In the genomic region with DNA sequence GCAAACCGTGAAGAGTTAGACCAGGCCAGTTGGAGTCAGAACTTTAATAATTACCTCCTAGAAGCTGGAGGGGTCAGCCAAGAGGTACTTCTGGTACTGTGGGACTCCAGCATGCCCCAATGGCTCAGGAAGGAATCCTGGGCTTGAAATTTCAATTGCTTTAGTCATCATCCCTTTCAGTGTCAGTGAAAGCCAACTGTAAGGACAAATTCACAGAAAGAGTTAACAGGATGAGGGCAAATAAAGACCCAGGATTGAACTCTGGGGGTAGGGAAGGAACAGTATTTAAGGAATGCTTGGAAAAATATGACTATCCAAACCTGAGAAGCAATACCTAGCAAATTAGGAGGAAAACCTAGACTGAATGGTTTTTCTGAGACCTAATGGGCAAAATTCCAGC, we compare ENCODE assay signal across 12 cellular contexts.
A peak's percentile ranks its signal among the peaks of the same experiment; 100 is the strongest.
DNase-seq lines count a peak whose midpoint lies in the region; ATAC-seq and TF ChIP-seq lines count a peak whose summit lies in the region.
"Had no signal": no experiment of that assay in that cellular context is flagged by ENCODE, and none has a peak within 500 bp of the region (broad histone marks: within the 10 kb centered on the region; RNA-seq: fewer than 3 reads in every experiment).

No MANE protein-coding gene starts in this region.

- H3K56ac ChIP-seq in mesendoderm (ENCODE audit: low read length) = no peak overlapping the region

- no peak for TF ChIP-seq CTCF in Calu3 (IDR thresholded peaks at IDR 0.05; ENCODE audit: unreplicated experiment)
- no peak for TF ChIP-seq CTCF in gastroesophageal sphincter (IDR thresholded peaks at IDR 0.05)

- TF ChIP-seq POLR2A in gastroesophageal sphincter (IDR thresholded peaks at IDR 0.05) = no peak

- H3K27me3 Mint-ChIP-seq in Calu3 (ENCODE audit: unreplicated experiment) = no peaks in the 10 kb centered on the region

- ATAC-seq in GM18907 (IDR thresholded peaks at IDR 0.05; ENCODE audit: unreplicated experiment) (no peak), gastroesophageal sphincter (no peak)

- WGBS in mesendoderm (ENCODE audit: extremely low coverage, insufficient coverage, low lambda C conversion rate) = 100% methylated on average over 1 of the region's 1 CpG
- 46% methylated on average over 1 of the region's 1 CpG; no CpG with 5 or more reads in 1 of the 2 donors for WGBS in gastroesophageal sphincter (ENCODE audit: low coverage in 1 of 2), 2 donors

- H2BK5ac ChIP-seq in mesendoderm (ENCODE audit: low read length) = no peak overlapping the region

- no peak overlapping the region for H3K4me3 ChIP-seq in mesendoderm (ENCODE audit: low read length)
- H3K4me3 ChIP-seq in gastroesophageal sphincter = no peak overlapping the region
- H3K4me3 ChIP-seq: HAP-1 had no signal

- no peak overlapping the region for H4K5ac ChIP-seq in mesendoderm (ENCODE audit: low read length)

- H3K36me3 ChIP-seq in mesendoderm (ENCODE audit: control insufficient read depth, insufficient read depth, low read length) (no peaks in the 10 kb centered on the region), gastroesophageal sphincter (no peaks in the 10 kb centered on the region)
- H3K36me3 ChIP-seq: HAP-1 had no signal

- peak overlapping the region; percentile 78 for H2BK15ac ChIP-seq in mesendoderm (replicated peaks; ENCODE audit: low read depth)

- CTCF ChIA-PET in Calu3 (lab: Charles Lee) = interaction anchor here (0.9 to 1.2 kb wide), 2 partner anchors 736 to 757 kb away, joined by 3 read pairs; no protein-coding TSS in a partner anchor

- no peak for TF ChIP-seq EP300 in gastroesophageal sphincter (IDR thresholded peaks at IDR 0.05)

- H3K79me2 ChIP-seq in mesendoderm (ENCODE audit: control insufficient read depth, insufficient read depth, low read length) = no peaks in the 10 kb centered on the region

- no peak overlapping the region for H3K23ac ChIP-seq in mesendoderm (ENCODE audit: low read length)

- H3K79me1 ChIP-seq in mesendoderm (ENCODE audit: low read length) = no peaks in the 10 kb centered on the region

- intact Hi-C loops in Calu3 (cut with micrococcal nuclease; ENCODE audit: unreplicated experiment) = loop anchor here (2.0 to 10.0 kb wide), 7 partner anchors 185 to 755 kb away; a partner anchor contains a TSS

- H3K9me3 Mint-ChIP-seq in Calu3 (ENCODE audit: low read depth, unreplicated experiment) = peaks cover 7% of the 10 kb centered on the region

- BruUV-seq in Calu3 (replicated peaks; lab: Mats Ljungman, UMichigan) = no TSS peak

- H3K4me1 ChIP-seq in mesendoderm (ENCODE audit: control insufficient read depth, low read depth, low read length) (peaks cover 2% of the 10 kb centered on the region), gastroesophageal sphincter (peaks cover 0 to 6% (median 0%) of the 10 kb centered on the region in 3 donors)
- H3K4me1 ChIP-seq: HAP-1 had no signal

- H3K4ac ChIP-seq in mesendoderm (ENCODE audit: low read depth, low read length) = no peak overlapping the region

- no peak overlapping the region for H4K8ac ChIP-seq in mesendoderm (ENCODE audit: low read depth, low read length)

- no peak overlapping the region for H3K9ac ChIP-seq in mesendoderm (ENCODE audit: low read length)

- DNase-seq in Calu3 = peak; percentile 44
- DNase-seq in NCI-H69 (lab: John Stamatoyannopoulos, UW) = peak; percentile 4
- peak; percentile 24 for DNase-seq in epidermal melanocyte (ENCODE audit: insufficient read length, low spot score)
- DNase-seq in mesendoderm = peak; percentile 95
- DNase-seq in NCI-H2107 (lab: John Stamatoyannopoulos, UW) = no peak
- no peak for DNase-seq in NK-92 (lab: John Stamatoyannopoulos, UW; ENCODE audit: unreplicated experiment)
- DNase-seq: activated naive CD4-positive, alpha-beta T cell; KG1; kidney had no signal

- no peaks in the 10 kb centered on the region for H3K36me3 Mint-ChIP-seq in Calu3 (ENCODE audit: insufficient read depth, unreplicated experiment)

- H2AK5ac ChIP-seq in mesendoderm (ENCODE audit: low read length) = no peak overlapping the region

- H3K27ac Mint-ChIP-seq in Calu3 (ENCODE audit: unreplicated experiment) = peak overlapping the region; percentile 10

- H3K9me3 ChIP-seq in gastroesophageal sphincter = peaks cover 0 to 6% (median 0%) of the 10 kb centered on the region in 3 donors
- H3K9me3 ChIP-seq: HAP-1 had no signal

- H3K4me3 Mint-ChIP-seq in Calu3 (ENCODE audit: low read depth, unreplicated experiment) = no peak overlapping the region

- no peak overlapping the region for H3K18ac ChIP-seq in mesendoderm (ENCODE audit: low read length)

- H2BK120ac ChIP-seq in mesendoderm (ENCODE audit: low read depth, low read length) = no peak overlapping the region

- H3K27ac ChIP-seq in mesendoderm (ENCODE audit: low read depth, low read length) (no peak overlapping the region), gastroesophageal sphincter (no peak overlapping the region)

- H3K27me3 ChIP-seq in mesendoderm (ENCODE audit: insufficient read depth, low read length, poor library complexity) (no peaks in the 10 kb centered on the region), gastroesophageal sphincter (no peaks in the 10 kb centered on the region)

- H3K4me1 Mint-ChIP-seq in Calu3 (ENCODE audit: low read depth, unreplicated experiment) = peaks cover 30% of the 10 kb centered on the region

- no peak overlapping the region for H3K4me2 ChIP-seq in mesendoderm (ENCODE audit: low read length)

Comparison
In these comparisons a context has a peak if more than half of its experiments do, and no peak if none do; other contexts are left out.
1. DNase-seq: peak in Calu3 (single experiment), NCI-H69 (single experiment), epidermal melanocyte (single experiment) and mesendoderm (single experiment); none in NCI-H2107 (single experiment) and NK-92 (single experiment).